In genomic region chr3:194163697-194164096, GRCh38 we compare ENCODE assay signal across 22 cellular contexts. TPM values are rescaled to one million over a fixed set of nuclear protein-coding genes. Genes with fewer than 3 reads are reported as not detected.
DNase-seq lines count a peak whose midpoint lies in the region; ATAC-seq, FAIRE-seq and TF ChIP-seq lines count a peak whose summit lies in the region.
"Had no signal": no experiment of that assay in that cellular context is flagged by ENCODE, and none has a peak within 500 bp of the region (broad histone marks: within the 10 kb centered on the region; RNA-seq: fewer than 3 reads in every experiment).

No MANE protein-coding gene starts in this region.

- no peak overlapping the region for H3K4me3 ChIP-seq in astrocyte (ENCODE audit: insufficient read depth, low read depth, low read length)
- H3K4me3 ChIP-seq in neural progenitor cell, result no peak overlapping the region
- H3K4me3 ChIP-seq: BLaER1, MG63 had no signal

- no peaks in the 10 kb centered on the region for H3K36me3 Mint-ChIP-seq in astrocyte (ENCODE audit: low read depth, unreplicated experiment)
- H3K36me3 Mint-ChIP-seq in neural progenitor cell, result no peaks in the 10 kb centered on the region
- H3K36me3 Mint-ChIP-seq: CD8-positive, alpha-beta memory T cell had no signal

- H3K27me3 ChIP-seq in astrocyte (ENCODE audit: insufficient read depth, low read length), result peaks cover 70% of the 10 kb centered on the region
- peaks cover 4% of the 10 kb centered on the region for H3K27me3 ChIP-seq in neural progenitor cell
- H3K27me3 ChIP-seq: BLaER1, MG63 had no signal

- intact Hi-C loops in head of caudate nucleus (cut with DNase I), result no loop called here

- no peak for FAIRE-seq in astrocyte (lab: Jason Lieb, UNC)
- FAIRE-seq: D721Med had no signal

- H3K9ac ChIP-seq in astrocyte (ENCODE audit: low read length) (no peak overlapping the region), neural progenitor cell (no peak overlapping the region)
- H3K9ac ChIP-seq: BLaER1 had no signal

- DNase-seq in EH (ENCODE audit: low read depth) (peak; percentile 9), astrocyte (ENCODE audit: low read depth) (no peak), kidney glomerular epithelial cell (lab: John Stamatoyannopoulos, UW) (peak; percentile 19), neural progenitor cell (ENCODE audit: low spot score) (no peak), head of caudate nucleus (no peak), NCI-H2029 treated with DMSO at 0.1 percent for 48 hours (lab: John Stamatoyannopoulos, UW) (no peak), NCI-H1417 treated with DMSO at 0.1 percent for 48 hours (lab: John Stamatoyannopoulos, UW) (no peak)
- DNase-seq: CD8-positive, alpha-beta memory T cell; DMS79; H7; Karpas-422; MG63; NCI-H1092; NCI-H1694; NCI-H2107; NCI-H2227 treated with DMSO at 0.1 percent for 48 hours; NCI-H526 treated with DMSO at 0.1 percent for 48 hours; OCI-M1; SIG-M5 had no signal

- no peaks in the 10 kb centered on the region for H3K79me2 ChIP-seq in astrocyte (ENCODE audit: insufficient read depth, low read length)
- H3K79me2 ChIP-seq in neural progenitor cell (ENCODE audit: low read depth), result no peaks in the 10 kb centered on the region

- H3K9me3 Mint-ChIP-seq in astrocyte (ENCODE audit: unreplicated experiment) (no peaks in the 10 kb centered on the region), neural progenitor cell (no peaks in the 10 kb centered on the region)
- H3K9me3 Mint-ChIP-seq: CD8-positive, alpha-beta memory T cell had no signal

- no peak overlapping the region for H2AFZ ChIP-seq in astrocyte (ENCODE audit: low read depth, low read length)
- no peak overlapping the region for H2AFZ ChIP-seq in neural progenitor cell (replicated peaks)

- H4K20me1 ChIP-seq in astrocyte (ENCODE audit: insufficient read depth, low read length) (no peaks in the 10 kb centered on the region), neural progenitor cell (ENCODE audit: low read depth) (no peaks in the 10 kb centered on the region)
- H4K20me1 ChIP-seq: BLaER1 had no signal

- no peak for ATAC-seq in GM19324 (IDR thresholded peaks at IDR 0.05; ENCODE audit: low FRiP score, unreplicated experiment)

- H3K4me3 Mint-ChIP-seq in astrocyte (ENCODE audit: unreplicated experiment), result peak overlapping the region; percentile 63
- H3K4me3 Mint-ChIP-seq in neural progenitor cell, result peak overlapping the region; percentile 17
- H3K4me3 Mint-ChIP-seq: CD8-positive, alpha-beta memory T cell had no signal

- no peak overlapping the region for H3K27ac ChIP-seq in astrocyte (ENCODE audit: low read depth, low read length)
- no peak overlapping the region for H3K27ac ChIP-seq in neural progenitor cell
- H3K27ac ChIP-seq: BLaER1 had no signal

- H3K4me1 Mint-ChIP-seq in astrocyte (ENCODE audit: low read depth, unreplicated experiment), result peaks cover 5% of the 10 kb centered on the region
- H3K4me1 Mint-ChIP-seq in neural progenitor cell, result peaks cover 49% of the 10 kb centered on the region
- H3K4me1 Mint-ChIP-seq: CD8-positive, alpha-beta memory T cell had no signal

- no peaks in the 10 kb centered on the region for H3K36me3 ChIP-seq in astrocyte (ENCODE audit: insufficient read depth, low read length)
- no peaks in the 10 kb centered on the region for H3K36me3 ChIP-seq in neural progenitor cell
- H3K36me3 ChIP-seq: BLaER1, MG63 had no signal

- no peaks in the 10 kb centered on the region for H3K9me3 ChIP-seq in astrocyte (ENCODE audit: insufficient read depth, low read depth, low read length)
- H3K9me3 ChIP-seq in neural progenitor cell (ENCODE audit: low read depth), result no peaks in the 10 kb centered on the region
- H3K9me3 ChIP-seq: BLaER1, MG63 had no signal

- H3K4me1 ChIP-seq in astrocyte (ENCODE audit: insufficient read depth, low read length) (no peaks in the 10 kb centered on the region), neural progenitor cell (peaks cover 51% of the 10 kb centered on the region)

- H3K27ac Mint-ChIP-seq in astrocyte (ENCODE audit: unreplicated experiment) (no peak overlapping the region), neural progenitor cell (no peak overlapping the region)
- H3K27ac Mint-ChIP-seq: CD8-positive, alpha-beta memory T cell had no signal

- no peak overlapping the region for H3K4me2 ChIP-seq in astrocyte (ENCODE audit: low read length)
- no peak overlapping the region for H3K4me2 ChIP-seq in neural progenitor cell
- H3K4me2 ChIP-seq: BLaER1 had no signal

- H3K27me3 Mint-ChIP-seq in astrocyte (ENCODE audit: low read depth, unreplicated experiment) (peaks cover 86% of the 10 kb centered on the region), neural progenitor cell (ENCODE audit: insufficient read depth, low read depth) (peaks cover 19% of the 10 kb centered on the region)

- peaks cover 24% of the 10 kb centered on the region for H3F3A ChIP-seq in neural progenitor cell (ENCODE audit: low read depth)

- TF ChIP-seq CTCF in astrocyte (IDR thresholded peaks at IDR 0.05; ENCODE audit: insufficient read depth, low read depth, low read length), result no peak
- no peak for TF ChIP-seq CTCF in neural progenitor cell (IDR thresholded peaks at IDR 0.05)

RNA-seq across cellular contexts. Expression of gene HES1, which starts 27.7 kb away (rescaled TPM):
- 44.6 and 46.5 TPM in 2 replicates for total RNA-seq in astrocyte
- total RNA-seq in neural progenitor cell (ENCODE audit: low replicate concordance), result 66.5 and 71.3 TPM in 2 replicates
- total RNA-seq: CD8-positive, alpha-beta memory T cell had no signal

Comparison
In these comparisons a context has a peak if more than half of its experiments do, and no peak if none do; other contexts are left out.
1. DNase-seq: peak in EH (single experiment) and kidney glomerular epithelial cell (single experiment); none in astrocyte (single experiment), neural progenitor cell (single experiment), head of caudate nucleus (0 of 42), NCI-H2029 treated with DMSO at 0.1 percent for 48 hours (single experiment) and NCI-H1417 treated with DMSO at 0.1 percent for 48 hours (single experiment).